Comparison of ENCODE assay signal across 1 cellular context in genomic region chr15:45064386-45064785, GRCh38.
TF ChIP-seq lines count a peak whose summit lies in the region.

No MANE protein-coding gene starts in this region.

TF ChIP-seq in liver, 16 proteins besides CTCF, POLR2A, EP300 and RAD21 (continued from another document):
- TF ChIP-seq, protein P1, sequence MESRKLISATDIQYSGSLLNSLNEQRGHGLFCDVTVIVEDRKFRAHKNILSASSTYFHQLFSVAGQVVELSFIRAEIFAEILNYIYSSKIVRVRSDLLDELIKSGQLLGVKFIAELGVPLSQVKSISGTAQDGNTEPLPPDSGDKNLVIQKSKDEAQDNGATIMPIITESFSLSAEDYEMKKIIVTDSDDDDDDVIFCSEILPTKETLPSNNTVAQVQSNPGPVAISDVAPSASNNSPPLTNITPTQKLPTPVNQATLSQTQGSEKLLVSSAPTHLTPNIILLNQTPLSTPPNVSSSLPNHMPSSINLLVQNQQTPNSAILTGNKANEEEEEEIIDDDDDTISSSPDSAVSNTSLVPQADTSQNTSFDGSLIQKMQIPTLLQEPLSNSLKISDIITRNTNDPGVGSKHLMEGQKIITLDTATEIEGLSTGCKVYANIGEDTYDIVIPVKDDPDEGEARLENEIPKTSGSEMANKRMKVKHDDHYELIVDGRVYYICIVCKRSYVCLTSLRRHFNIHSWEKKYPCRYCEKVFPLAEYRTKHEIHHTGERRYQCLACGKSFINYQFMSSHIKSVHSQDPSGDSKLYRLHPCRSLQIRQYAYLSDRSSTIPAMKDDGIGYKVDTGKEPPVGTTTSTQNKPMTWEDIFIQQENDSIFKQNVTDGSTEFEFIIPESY (IDR thresholded peaks at IDR 0.05): no peak
- TF ChIP-seq GABPA (IDR thresholded peaks at IDR 0.05 in 1 of 2, conservative IDR thresholded peaks at IDR 0.05 in 1 of 2) (no peak), TAF1 (conservative IDR thresholded peaks at IDR 0.05) (no peak), HNF4A (conservative IDR thresholded peaks at IDR 0.05) (peak in 1 of 2 donors; percentile 50)
